35 cellular contexts compared by ENCODE assay signal in genomic region chr13:44346534-44346933, GRCh38. TPM values are rescaled to one million over a fixed set of nuclear protein-coding genes. Genes with fewer than 3 reads are reported as not detected.
"Had no signal": no experiment of that assay in that cellular context is flagged by ENCODE, and none has a peak within 500 bp of the region (broad histone marks: within the 10 kb centered on the region; RNA-seq: fewer than 3 reads in every experiment).

No MANE protein-coding gene starts in this region.

- H3K27ac ChIP-seq: KMS-11 had no signal

- H3K4me3 ChIP-seq: MG63 had no signal

- H3K27me3 ChIP-seq: MG63 had no signal

- H3K36me3 ChIP-seq: MG63 had no signal

- DNase-seq: Karpas-422, Kasumi-1, KG1, MG63, MM.1S, MV-4-11, NCI-H1048, NCI-H1092, NCI-H1105, NCI-H1105 treated with DMSO at 0.1 percent for 48 hours, NCI-H1417, NCI-H1417 treated with DMSO at 0.1 percent for 48 hours, NCI-H1436, NCI-H1436 treated with DMSO at 0.1 percent for 48 hours, NCI-H146, NCI-H1694, NCI-H1694 treated with DMSO at 0.1 percent for 48 hours, NCI-H187, NCI-H187 treated with DMSO at 0.1 percent for 48 hours, NCI-H1930, NCI-H2029, NCI-H2029 treated with DMSO at 0.1 percent for 48 hours, NCI-H2081, NCI-H2081 treated with DMSO at 0.1 percent for 48 hours, NCI-H2107, NCI-H2171, NCI-H2171 treated with DMSO at 0.1 percent for 48 hours, NCI-H2227 treated with DMSO at 0.1 percent for 48 hours, NCI-H226, NCI-H345, NCI-H446, NCI-H446 treated with DMSO at 0.1 percent for 48 hours, NCI-H510A had no signal

RNA-seq across cellular contexts. Expression of gene SERP2, which starts 27.1 kb away (rescaled TPM):
- total RNA-seq: MCF 10A had no signal
